In the genomic region with DNA sequence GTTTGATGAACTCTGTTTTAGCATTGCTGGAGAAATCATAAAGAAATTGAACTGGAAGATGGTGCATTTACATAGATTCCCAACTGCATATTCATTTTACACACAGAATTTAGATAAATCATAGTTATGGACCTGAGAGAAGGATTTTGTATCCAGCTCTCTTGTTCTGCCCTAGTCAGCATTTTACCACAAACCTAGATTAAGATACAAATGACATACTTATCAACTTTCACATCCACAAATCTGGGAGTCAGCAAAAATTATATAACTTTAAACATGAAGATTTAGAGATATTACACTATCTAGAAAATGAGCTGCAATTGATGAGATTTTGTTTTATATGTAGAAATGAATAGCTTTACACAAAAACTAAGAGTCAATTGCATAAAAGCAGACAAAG, we compare ENCODE assay signal across 24 cellular contexts.
A peak's percentile ranks its signal among the peaks of the same experiment; 100 is the strongest.
DNase-seq lines count a peak whose midpoint lies in the region; ATAC-seq, FAIRE-seq and TF ChIP-seq lines count a peak whose summit lies in the region.
"Had no signal": no experiment of that assay in that cellular context is flagged by ENCODE, and none has a peak within 500 bp of the region (broad histone marks: within the 10 kb centered on the region; RNA-seq: fewer than 3 reads in every experiment).

No MANE protein-coding gene starts in this region.

- no peak for TF ChIP-seq POLR2A in HepG2 (IDR thresholded peaks at IDR 0.05; ENCODE audit: insufficient read depth in 1 of 2, low read depth in 2 of 2, low read length in 2 of 2)
- TF ChIP-seq POLR2A in right lobe of liver (IDR thresholded peaks at IDR 0.05) = no peak
- TF ChIP-seq POLR2A in K562 (conservative IDR thresholded peaks at IDR 0.05) = no peak
- no peak for TF ChIP-seq POLR2A in heart left ventricle (IDR thresholded peaks at IDR 0.05)

- H3K27me3 ChIP-seq in HepG2 (ENCODE audit: control insufficient read depth in 1 of 2, insufficient read depth in 2 of 2, low read length in 2 of 2) = no peaks in the 10 kb centered on the region; a peak in 1 of 5 replicates
- H3K27me3 ChIP-seq in right lobe of liver = no peaks in the 10 kb centered on the region
- H3K27me3 ChIP-seq in K562 (ENCODE audit: control insufficient read depth in 2 of 2, insufficient read depth in 2 of 2, low read length in 2 of 2) = no peaks in the 10 kb centered on the region
- H3K27me3 ChIP-seq in heart left ventricle = no peaks in the 10 kb centered on the region
- H3K27me3 ChIP-seq: BE2C, BLaER1 had no signal

- H4K20me1 ChIP-seq in HepG2 (ENCODE audit: insufficient read depth, low read length) (no peaks in the 10 kb centered on the region), K562 (replicated peaks; ENCODE audit: control insufficient read depth, insufficient read depth, low read length) (no peaks in the 10 kb centered on the region)
- H4K20me1 ChIP-seq: BLaER1 had no signal

- no peaks in the 10 kb centered on the region for H3K36me3 ChIP-seq in HepG2 (replicated peaks in 1 of 2; ENCODE audit: control insufficient read depth in 1 of 2, insufficient read depth in 2 of 2, low read length in 2 of 2)
- no peaks in the 10 kb centered on the region for H3K36me3 ChIP-seq in right lobe of liver
- H3K36me3 ChIP-seq in K562 (ENCODE audit: control insufficient read depth, insufficient read depth, low read length) = no peaks in the 10 kb centered on the region
- H3K36me3 ChIP-seq in heart left ventricle = no peaks in the 10 kb centered on the region
- H3K36me3 ChIP-seq: BE2C, BLaER1 had no signal

- in situ Hi-C loops in HepG2 (cut with HindIII; ENCODE audit: extremely low pct_ligation_motif_present, low pct_unique_long_range_greater_than_20kb) = no loop called here
- in situ Hi-C loops in K562 (cut with MboI) = no loop called here

- no TSS peak for BruUV-seq in HepG2 (replicated peaks; lab: Mats Ljungman, UMichigan)
- BruUV-seq in K562 (replicated peaks; lab: Mats Ljungman, UMichigan) = no TSS peak

- TF ChIP-seq EP300 in HepG2 (IDR thresholded peaks at IDR 0.05; ENCODE audit: low read depth in 2 of 2, low read length in 2 of 2) = no peak
- TF ChIP-seq EP300 in HepG2 (CRISPR knock-in tag; IDR thresholded peaks at IDR 0.05; ENCODE audit: borderline replicate concordance) = no peak
- TF ChIP-seq EP300 in K562 (IDR thresholded peaks at IDR 0.05; ENCODE audit: low read length) = no peak

- H3K9me1 ChIP-seq in K562 (ENCODE audit: control insufficient read depth, insufficient read depth, low read length) = no peaks in the 10 kb centered on the region

- TF ChIP-seq CTCF in HepG2 (CRISPR knock-in tag; IDR thresholded peaks at IDR 0.05) (no peak), right lobe of liver (IDR thresholded peaks at IDR 0.05) (no peak), K562 (IDR thresholded peaks at IDR 0.05 in 2 of 3, conservative IDR thresholded peaks at IDR 0.05 in 1 of 3; ENCODE audit: insufficient read depth in 2 of 3, low read depth in 1 of 3, low read length in 3 of 3) (no peak), heart left ventricle (IDR thresholded peaks at IDR 0.05) (no peak)

- no peak for ATAC-seq in HepG2
- no peak for ATAC-seq in right lobe of liver
- ATAC-seq in K562 = no peak
- ATAC-seq in heart left ventricle = no peak
- ATAC-seq: GM12878 had no signal

- H3K9ac ChIP-seq in HepG2 (ENCODE audit: insufficient read depth, low read depth, low read length) (no peak overlapping the region), K562 (ENCODE audit: insufficient read depth in 1 of 2, low read depth in 2 of 2, low read length in 2 of 2) (no peak overlapping the region)
- H3K9ac ChIP-seq: BLaER1 had no signal

- H3K4me2 ChIP-seq in HepG2 (ENCODE audit: low read depth, low read length) (no peak overlapping the region), K562 (ENCODE audit: insufficient read depth, low read length) (no peak overlapping the region)
- H3K4me2 ChIP-seq: BLaER1 had no signal

- FAIRE-seq in HepG2 (lab: Jason Lieb, UNC) (no peak), K562 (lab: Jason Lieb, UNC) (no peak)
- FAIRE-seq: GM12878, GM12892, GM18507 had no signal

- H3K27ac ChIP-seq in HepG2 (ENCODE audit: extremely low read length, insufficient read depth, low read length) (no peak overlapping the region), right lobe of liver (no peak overlapping the region), K562 (ENCODE audit: extremely low read depth, low read depth, low read length) (no peak overlapping the region), heart left ventricle (no peak overlapping the region)
- H3K27ac ChIP-seq: 22Rv1, BLaER1 had no signal

- H3K4me1 ChIP-seq in HepG2 (ENCODE audit: insufficient read depth, low read length) = no peaks in the 10 kb centered on the region
- peaks cover 0 to 14% (median 0%) of the 10 kb centered on the region in 4 donors for H3K4me1 ChIP-seq in right lobe of liver
- H3K4me1 ChIP-seq in K562 (replicated peaks in 1 of 2; ENCODE audit: control insufficient read depth in 2 of 2, insufficient read depth in 2 of 2, low read length in 2 of 2) = no peaks in the 10 kb centered on the region; a peak in 1 of 5 replicates
- no peaks in the 10 kb centered on the region for H3K4me1 ChIP-seq in heart left ventricle
- H3K4me1 ChIP-seq: BLaER1 had no signal

- H3K9me3 ChIP-seq in HepG2 (ENCODE audit: low read length) (no peaks in the 10 kb centered on the region), right lobe of liver (no peaks in the 10 kb centered on the region), K562 (replicated peaks; ENCODE audit: control insufficient read depth, insufficient read depth, low read depth, low read length) (no peaks in the 10 kb centered on the region), heart left ventricle (no peaks in the 10 kb centered on the region)
- H3K9me3 ChIP-seq: BE2C, BLaER1 had no signal

- POLR2A ChIA-PET in HepG2 (lab: Yijun Ruan, JAX) = no interaction called here
- POLR2A ChIA-PET in K562 (lab: Yijun Ruan, JAX) = interaction anchor here (0.7 kb wide), 1 partner anchor 299 kb away, joined by 3 read pairs; no protein-coding TSS in a partner anchor

- H2AFZ ChIP-seq in HepG2 (ENCODE audit: low read length) (no peak overlapping the region), K562 (ENCODE audit: low read depth, low read length) (no peak overlapping the region)

- H3K79me2 ChIP-seq in HepG2 (ENCODE audit: insufficient read depth, low read length) = no peaks in the 10 kb centered on the region
- no peaks in the 10 kb centered on the region for H3K79me2 ChIP-seq in K562 (ENCODE audit: control insufficient read depth, insufficient read depth, low read length)

- TF ChIP-seq RAD21 in HepG2 (CRISPR knock-in tag; IDR thresholded peaks at IDR 0.05) = no peak
- no peak for TF ChIP-seq RAD21 in K562 (CRISPR knock-in tag; conservative IDR thresholded peaks at IDR 0.05 in 1 of 2, IDR thresholded peaks at IDR 0.05 in 1 of 2)

- CTCF ChIA-PET in HepG2 (lab: Yijun Ruan, JAX; ENCODE audit: low intra/inter-chr PET ratio, low total read pairs) = no interaction called here
- CTCF ChIA-PET in K562 (lab: Yijun Ruan, JAX; ENCODE audit: low intra/inter-chr PET ratio) = no interaction called here

- DNase-seq in HepG2 (ENCODE audit: low spot score) (no peak), right lobe of liver (no peak), K562 (ENCODE audit: extremely low read depth in 1 of 4, low spot score in 3 of 4) (no peak), NCI-H2227 (lab: John Stamatoyannopoulos, UW; ENCODE audit: unreplicated experiment) (no peak), heart left ventricle (no peak)
- DNase-seq: ACHN; BE2C; C1 segment of cervical spinal cord; CD4-positive, alpha-beta memory T cell; CD4-positive, CD25-positive, alpha-beta regulatory T cell; CD8-positive, alpha-beta memory T cell; COR-L47; DMS 273 treated with DMSO at 0.1 percent for 48 hours; DMS153; DMS53; DMS79; DND-41; EL; GDM1 had no signal

- H3K4me3 ChIP-seq in HepG2 (replicated peaks in 1 of 3; ENCODE audit: insufficient read depth in 1 of 3, low read depth in 2 of 3, low read length in 3 of 3) (no peak overlapping the region), right lobe of liver (no peak overlapping the region), K562 (no peak overlapping the region), heart left ventricle (no peak overlapping the region)
- H3K4me3 ChIP-seq: BLaER1, GM12878 had no signal

- intact Hi-C loops in HepG2 (cut with micrococcal nuclease; ENCODE audit: unreplicated experiment) (no loop called here), right lobe of liver (cut with DNase I) (no loop called here), K562 (cut with micrococcal nuclease) (no loop called here), heart left ventricle (cut with DNase I) (no loop called here)

TF ChIP-seq in HepG2, 621 proteins besides CTCF, POLR2A, EP300 and RAD21 (continues in another document):
- no peak for TF ChIP-seq REL (CRISPR knock-in tag; conservative IDR thresholded peaks at IDR 0.05)
- TF ChIP-seq MAFF (IDR thresholded peaks at IDR 0.05; ENCODE audit: low read depth, low read length) = peak; percentile 87

TF ChIP-seq in K562, 482 proteins besides CTCF, POLR2A, EP300 and RAD21:
- TF ChIP-seq, protein P1, sequence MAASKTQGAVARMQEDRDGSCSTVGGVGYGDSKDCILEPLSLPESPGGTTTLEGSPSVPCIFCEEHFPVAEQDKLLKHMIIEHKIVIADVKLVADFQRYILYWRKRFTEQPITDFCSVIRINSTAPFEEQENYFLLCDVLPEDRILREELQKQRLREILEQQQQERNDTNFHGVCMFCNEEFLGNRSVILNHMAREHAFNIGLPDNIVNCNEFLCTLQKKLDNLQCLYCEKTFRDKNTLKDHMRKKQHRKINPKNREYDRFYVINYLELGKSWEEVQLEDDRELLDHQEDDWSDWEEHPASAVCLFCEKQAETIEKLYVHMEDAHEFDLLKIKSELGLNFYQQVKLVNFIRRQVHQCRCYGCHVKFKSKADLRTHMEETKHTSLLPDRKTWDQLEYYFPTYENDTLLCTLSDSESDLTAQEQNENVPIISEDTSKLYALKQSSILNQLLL (CRISPR knock-in tag; IDR thresholded peaks at IDR 0.05; ENCODE audit: borderline replicate concordance) = no peak
- TF ChIP-seq MAFK (IDR thresholded peaks at IDR 0.05; ENCODE audit: low read length) (peak; percentile 39; the same call in 1 of the 2 replicates), ZNF316 (IDR thresholded peaks at IDR 0.05) (peak; percentile 39; the same call in 1 of the 2 replicates), ZBTB7A (IDR thresholded peaks at IDR 0.05; ENCODE audit: borderline replicate concordance, control insufficient read depth, low read depth, low read length) (no peak), C11orf30 (IDR thresholded peaks at IDR 0.05; ENCODE audit: low read depth) (peak; percentile 45; the same call in 1 of the 2 replicates), MAFF (IDR thresholded peaks at IDR 0.05; ENCODE audit: low read length) (peak; percentile 23; the same call in 1 of the 2 replicates), SUPT5H (IDR thresholded peaks at IDR 0.05) (no peak)

Comparison
In these comparisons a context has a peak if more than half of its experiments do, and no peak if none do; other contexts are left out.
1. Of the 241 proteins assayed by ChIP-seq in both HepG2 and K562: peak only in HepG2: none; only in K562: none; in both: MAFF and MAFK; in neither: 239.